In the genomic region with DNA sequence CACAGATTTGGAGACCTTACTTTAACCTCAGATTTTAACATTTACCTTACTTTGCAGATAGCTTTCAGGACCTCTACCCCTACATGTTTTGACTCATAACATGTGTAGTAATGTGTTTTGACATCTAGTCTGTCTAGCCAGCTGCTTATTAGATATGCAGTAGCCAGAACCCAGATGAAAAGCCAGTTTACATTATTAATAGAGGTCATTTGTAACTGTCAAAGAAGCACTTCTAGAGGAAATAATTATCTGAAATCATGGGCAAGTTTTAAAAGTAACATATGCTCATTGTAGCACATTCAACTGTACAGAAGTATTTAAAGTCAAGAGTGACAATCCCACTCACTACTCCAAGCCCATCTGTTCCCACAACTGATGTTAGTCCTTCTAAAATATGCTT, we compare ENCODE assay signal across 8 cellular contexts.
DNase-seq lines count a peak whose midpoint lies in the region; ATAC-seq, FAIRE-seq and TF ChIP-seq lines count a peak whose summit lies in the region.

No MANE protein-coding gene starts in this region.

- peak overlapping the region; percentile 79 for H2BK5ac ChIP-seq in trophoblast cell (ENCODE audit: low read depth, low read length, poor library complexity)

- H2AFZ ChIP-seq in PC-3 (ENCODE audit: low read length) (0 out of 2 replicates have a peak overlapping the region, but pooled peaks have one; percentile 6), endothelial cell of umbilical vein (ENCODE audit: low read depth, low read length) (no peak overlapping the region), trophoblast cell (ENCODE audit: insufficient read depth, low read length, poor library complexity) (no peak overlapping the region)

- TF ChIP-seq POLR2A in endothelial cell of umbilical vein (IDR thresholded peaks at IDR 0.05; ENCODE audit: low read depth, low read length), result no peak

- POLR2A ChIA-PET in CD8-positive, alpha-beta T cell (lab: Charles Lee), result no interaction called here
- POLR2A ChIA-PET in PC-3 (lab: Charles Lee; ENCODE audit: unreplicated experiment) (interaction anchor here (0.6 kb wide), 1 partner anchor 61 kb away, joined by 7 read pairs; no protein-coding TSS in a partner anchor), endothelial cell of umbilical vein (lab: Charles Lee) (no interaction called here), GM10248 (lab: Yijun Ruan, JAX) (no interaction called here)

- BruUV-seq in PC-3 (replicated peaks; lab: Mats Ljungman, UMichigan), result no TSS peak
- no TSS peak for BruUV-seq in endothelial cell of umbilical vein (replicated peaks; lab: Mats Ljungman, UMichigan)

- no peaks in the 10 kb centered on the region for H3K4me1 ChIP-seq in CD8-positive, alpha-beta T cell (ENCODE audit: insufficient read depth, low read length)
- H3K4me1 ChIP-seq in PC-3 (ENCODE audit: insufficient read depth, low read length), result peaks cover 84% of the 10 kb centered on the region
- H3K4me1 ChIP-seq in endothelial cell of umbilical vein (ENCODE audit: control insufficient read depth, extremely low read depth, insufficient read depth, low read length), result peaks cover 65% of the 10 kb centered on the region
- H3K4me1 ChIP-seq in trophoblast cell (ENCODE audit: control insufficient read depth in 1 of 2, insufficient read depth in 2 of 2, low read length in 2 of 2), result peaks cover 15 to 40% of the 10 kb centered on the region in 2 experiments

- H2BK12ac ChIP-seq in trophoblast cell (ENCODE audit: low read length), result peak overlapping the region; percentile 53

- H3K14ac ChIP-seq in trophoblast cell (ENCODE audit: low read length), result no peak overlapping the region

- peak overlapping the region; percentile 76 for H4K91ac ChIP-seq in trophoblast cell (ENCODE audit: low read depth, low read length)

- ATAC-seq in CD8-positive, alpha-beta T cell, result no peak
- ATAC-seq in PC-3 (no peak), HG03520 (IDR thresholded peaks at IDR 0.05; ENCODE audit: unreplicated experiment) (no peak), GM21529 (IDR thresholded peaks at IDR 0.05; ENCODE audit: unreplicated experiment) (no peak)

- peak overlapping the region; percentile 69 for H3K27ac Mint-ChIP-seq in CD8-positive, alpha-beta T cell

- H3K36me3 ChIP-seq in CD8-positive, alpha-beta T cell (ENCODE audit: insufficient read depth, low read length), result peaks cover 82% of the 10 kb centered on the region
- no peaks in the 10 kb centered on the region for H3K36me3 ChIP-seq in PC-3 (ENCODE audit: low read depth, low read length)
- H3K36me3 ChIP-seq in endothelial cell of umbilical vein (ENCODE audit: control insufficient read depth in 2 of 2, extremely low read depth in 1 of 2, insufficient read depth in 2 of 2, low read length in 2 of 2), result no peaks in the 10 kb centered on the region
- H3K36me3 ChIP-seq in trophoblast cell (ENCODE audit: control insufficient read depth in 1 of 2, insufficient read depth in 2 of 2, low read length in 2 of 2), result peaks cover 0 to under 1% of the 10 kb centered on the region in 2 experiments

- peak overlapping the region; percentile 2 for H2AK5ac ChIP-seq in trophoblast cell (ENCODE audit: low read length)

- no peak overlapping the region for H3K4me3 Mint-ChIP-seq in CD8-positive, alpha-beta T cell

- H3K9ac ChIP-seq in PC-3 (ENCODE audit: low read length) (peak overlapping the region; percentile 11; the same call in 1 of the 2 replicates), endothelial cell of umbilical vein (replicated peaks; ENCODE audit: extremely low read depth, insufficient read depth, low read length) (no peak overlapping the region), trophoblast cell (ENCODE audit: low read length) (no peak overlapping the region)

- intact Hi-C loops in CD8-positive, alpha-beta T cell (cut with DNase I, micrococcal nuclease), result no loop called here
- intact Hi-C loops in PC-3 (cut with micrococcal nuclease), result no loop called here
- intact Hi-C loops in endothelial cell of umbilical vein (cut with micrococcal nuclease), result no loop called here

- peaks cover 21% of the 10 kb centered on the region for H3F3A ChIP-seq in PC-3 (ENCODE audit: low read length, unreplicated experiment)

- H3K9me3 ChIP-seq in CD8-positive, alpha-beta T cell (ENCODE audit: low read length), result no peaks in the 10 kb centered on the region
- H3K9me3 ChIP-seq in PC-3 (ENCODE audit: low read length), result no peaks in the 10 kb centered on the region
- no peaks in the 10 kb centered on the region for H3K9me3 ChIP-seq in endothelial cell of umbilical vein (replicated peaks; ENCODE audit: control insufficient read depth, insufficient read depth, low read length)
- peaks cover 3% of the 10 kb centered on the region for H3K9me3 ChIP-seq in trophoblast cell (ENCODE audit: insufficient read depth, low read depth, low read length)

- no peak overlapping the region for H3K27ac ChIP-seq in CD8-positive, alpha-beta T cell (ENCODE audit: low read depth, low read length)
- H3K27ac ChIP-seq in PC-3 (ENCODE audit: low read length), result peak overlapping the region; percentile 78
- H3K27ac ChIP-seq in endothelial cell of umbilical vein (ENCODE audit: insufficient read depth, low read depth, low read length), result peak overlapping the region; percentile 88
- peak overlapping the region; percentile 79 for H3K27ac ChIP-seq in trophoblast cell (ENCODE audit: low read depth, low read length)

- no peak overlapping the region for H3K23ac ChIP-seq in trophoblast cell (ENCODE audit: low read length)

- CTCF ChIA-PET in CD8-positive, alpha-beta T cell (lab: Charles Lee), result interaction anchor here (0.9 kb wide), 1 partner anchor 10 kb away, joined by 3 read pairs; no protein-coding TSS in a partner anchor
- CTCF ChIA-PET in PC-3 (lab: Charles Lee), result interaction anchor here (0.6 to 1.4 kb wide), 8 partner anchors 9 to 355 kb away, joined by 3 to 13 read pairs (median 4); no protein-coding TSS in a partner anchor
- CTCF ChIA-PET in endothelial cell of umbilical vein (lab: Charles Lee), result interaction anchor here (0.8 to 1.8 kb wide), 14 partner anchors 16 to 1718 kb away, joined by 3 to 13 read pairs (median 4); a partner anchor contains a TSS
- CTCF ChIA-PET in GM10248 (lab: Yijun Ruan, JAX), result interaction anchor here (1.0 to 2.5 kb wide), 4 partner anchors 32 to 374 kb away, joined by 3 to 12 read pairs (median 4); a partner anchor contains a TSS

- H3K4ac ChIP-seq in trophoblast cell (ENCODE audit: low read depth, low read length), result no peak overlapping the region

- H4K20me1 ChIP-seq in PC-3 (ENCODE audit: low read length), result no peaks in the 10 kb centered on the region
- no peaks in the 10 kb centered on the region for H4K20me1 ChIP-seq in endothelial cell of umbilical vein (replicated peaks; ENCODE audit: control insufficient read depth, extremely low read depth, insufficient read depth, low read length)

- dilution Hi-C loops in endothelial cell of umbilical vein (cut with MboI; ENCODE audit: extremely low pct_ligation_motif_present, low sequenced_read_pairs), result no loop called here

- H3K36me3 Mint-ChIP-seq in CD8-positive, alpha-beta T cell, result peaks cover 93% of the 10 kb centered on the region

- H3K4me2 ChIP-seq in PC-3 (ENCODE audit: low read length) (peak overlapping the region; percentile 61; the same call in 1 of the 2 replicates), endothelial cell of umbilical vein (ENCODE audit: insufficient read depth, low read length) (no peak overlapping the region), trophoblast cell (ENCODE audit: low read length) (no peak overlapping the region)

- H3K79me1 ChIP-seq in trophoblast cell (ENCODE audit: low read length), result peaks cover 54% of the 10 kb centered on the region

- peaks cover 9% of the 10 kb centered on the region for H3K4me1 Mint-ChIP-seq in CD8-positive, alpha-beta T cell (ENCODE audit: low read depth)

- no peaks in the 10 kb centered on the region for H3K27me3 Mint-ChIP-seq in CD8-positive, alpha-beta T cell (ENCODE audit: low read depth)

- no peak for FAIRE-seq in endothelial cell of umbilical vein (lab: Jason Lieb, UNC)

- no peak for TF ChIP-seq CTCF in CD8-positive, alpha-beta T cell (IDR thresholded peaks at IDR 0.05)
- TF ChIP-seq CTCF in PC-3 (conservative IDR thresholded peaks at IDR 0.05; ENCODE audit: low read depth, low read length) (no peak), endothelial cell of umbilical vein (IDR thresholded peaks at IDR 0.05; ENCODE audit: extremely low read depth in 1 of 2, insufficient read depth in 1 of 2, low read depth in 1 of 2, low read length in 2 of 2) (no peak), GM10248 (IDR thresholded peaks at IDR 0.05; ENCODE audit: control extremely low read depth, extremely low read depth, low read depth, missing control alignments) (no peak)

- H4K12ac ChIP-seq in trophoblast cell (ENCODE audit: low read depth, low read length), result no peak overlapping the region

- no peaks in the 10 kb centered on the region for H3K9me1 ChIP-seq in endothelial cell of umbilical vein (replicated peaks; ENCODE audit: control insufficient read depth, extremely low read depth, insufficient read depth, low read length)

- no peak overlapping the region for H3K18ac ChIP-seq in trophoblast cell (ENCODE audit: low read length)

- H4K8ac ChIP-seq in trophoblast cell (ENCODE audit: low read depth, low read length), result no peak overlapping the region

- H3K4me3 ChIP-seq in CD8-positive, alpha-beta T cell (ENCODE audit: low read depth, low read length), result no peak overlapping the region
- H3K4me3 ChIP-seq in PC-3 (ENCODE audit: low read length), result no peak overlapping the region
- no peak overlapping the region for H3K4me3 ChIP-seq in endothelial cell of umbilical vein (replicated peaks in 1 of 3; ENCODE audit: insufficient read depth in 1 of 3, low read depth in 1 of 3, low read length in 3 of 3)
- no peak overlapping the region for H3K4me3 ChIP-seq in trophoblast cell (ENCODE audit: low read depth, low read length)

- H3K9me2 ChIP-seq in PC-3 (replicated peaks; ENCODE audit: low read length), result no peaks in the 10 kb centered on the region

- H3K79me2 ChIP-seq in PC-3 (ENCODE audit: low read length), result 0 out of 2 replicates have a peak, but pooled peaks cover 6% of the 10 kb centered on the region
- H3K79me2 ChIP-seq in endothelial cell of umbilical vein (ENCODE audit: control insufficient read depth, insufficient read depth, low read length), result no peaks in the 10 kb centered on the region
- H3K79me2 ChIP-seq in trophoblast cell (ENCODE audit: control insufficient read depth, insufficient read depth, low read length, poor library complexity), result peaks cover 8% of the 10 kb centered on the region

- DNase-seq in CD8-positive, alpha-beta T cell, result no peak
- DNase-seq in PC-3, result peak; percentile 42
- DNase-seq in endothelial cell of umbilical vein (ENCODE audit: low read depth, low spot score), result no peak
- DNase-seq in trophoblast cell, result peak in 1 of 2 donors; percentile 28
- no peak for DNase-seq in putamen (ENCODE audit: low spot score)
- no peak for DNase-seq in GM10248 (ENCODE audit: extremely low spot score)

- H3K27me3 ChIP-seq in CD8-positive, alpha-beta T cell (ENCODE audit: insufficient read depth, low read length), result no peaks in the 10 kb centered on the region
- H3K27me3 ChIP-seq in PC-3 (ENCODE audit: low read length) (no peaks in the 10 kb centered on the region), endothelial cell of umbilical vein (ENCODE audit: control insufficient read depth in 2 of 2, insufficient read depth in 2 of 2, low read length in 2 of 2) (no peaks in the 10 kb centered on the region), trophoblast cell (ENCODE audit: insufficient read depth, low read length) (no peaks in the 10 kb centered on the region)

- H2BK120ac ChIP-seq in trophoblast cell (ENCODE audit: insufficient read depth, low read length, poor library complexity), result peak overlapping the region; percentile 78

- H3K9me3 Mint-ChIP-seq in CD8-positive, alpha-beta T cell, result no peaks in the 10 kb centered on the region
